In the genomic region with DNA sequence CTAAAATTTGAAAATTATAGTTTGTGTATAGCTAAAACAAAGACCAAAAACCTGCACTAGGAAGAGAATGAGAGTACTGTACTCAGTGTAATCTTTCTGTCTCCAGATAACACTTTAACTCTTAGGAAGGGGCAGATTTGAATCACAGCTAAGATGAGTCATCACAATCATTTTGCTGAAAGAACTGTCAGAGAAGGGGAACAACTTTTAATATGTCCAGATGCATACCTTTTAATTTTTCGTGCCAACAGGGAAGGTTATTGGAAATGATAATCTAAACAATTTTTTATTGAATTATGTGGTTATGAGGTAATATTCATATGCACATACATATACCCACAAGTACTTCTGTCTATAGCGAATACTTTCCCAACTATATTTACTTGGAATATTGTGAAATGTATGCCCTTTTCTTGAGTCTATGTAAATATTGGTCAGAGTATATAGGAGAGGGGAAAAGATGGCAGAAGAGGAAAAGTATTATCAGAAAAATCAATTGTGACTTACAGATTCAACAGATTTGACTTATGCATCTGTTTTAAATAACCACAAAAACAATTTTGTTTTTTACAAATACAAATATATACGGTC, we compare ENCODE assay signal across 17 cellular contexts. TPM values are rescaled to one million over a fixed set of nuclear protein-coding genes. Genes with fewer than 3 reads are reported as not detected.
DNase-seq lines count a peak whose midpoint lies in the region; ATAC-seq and TF ChIP-seq lines count a peak whose summit lies in the region.
"Had no signal": no experiment of that assay in that cellular context is flagged by ENCODE, and none has a peak within 500 bp of the region (broad histone marks: within the 10 kb centered on the region; RNA-seq: fewer than 3 reads in every experiment).

No MANE protein-coding gene starts in this region.

- H3K27ac ChIP-seq in GM23248 = no peak overlapping the region
- no peak overlapping the region for H3K27ac ChIP-seq in hepatocyte
- no peak overlapping the region for H3K27ac ChIP-seq in transverse colon
- H3K27ac ChIP-seq: C4-2B, psoas muscle had no signal

- TF ChIP-seq CTCF in hepatocyte (IDR thresholded peaks at IDR 0.05; ENCODE audit: poor library complexity) (no peak), transverse colon (IDR thresholded peaks at IDR 0.05) (no peak)

- H3K4me3 ChIP-seq in GM23248 (no peak overlapping the region), hepatocyte (no peak overlapping the region), transverse colon (no peak overlapping the region)
- H3K4me3 ChIP-seq: psoas muscle had no signal

- DNase-seq in DMS53 treated with DMSO at 0.1 percent for 48 hours (lab: John Stamatoyannopoulos, UW; ENCODE audit: unreplicated experiment) = peak; percentile 9
- DNase-seq in GM23248 = peak; percentile 27
- DNase-seq in RPMI7951 (ENCODE audit: low read depth) = peak; percentile 26
- peak; percentile 10 for DNase-seq in hepatocyte (ENCODE audit: low spot score)
- no peak for DNase-seq in NCI-H1105 treated with DMSO at 0.1 percent for 48 hours (lab: John Stamatoyannopoulos, UW)
- no peak for DNase-seq in activated CD4-positive, alpha-beta memory T cell treated with anti-CD3 and anti-CD28 coated beads, Interleukin-2, amount 10 ng/mL, durations not matched to agents 7 days and 5 days
- DNase-seq in transverse colon = no peak
- DNase-seq: activated CD8-positive, alpha-beta memory T cell treated with anti-CD3 and anti-CD28 coated beads for 24 hours; activated naive CD4-positive, alpha-beta T cell treated with Interleukin-2 at 50 U/mL for 16 hours; H9; NCI-H2081; psoas muscle; stimulated activated CD4-positive, alpha-beta T cell treated with anti-CD3 and anti-CD28 coated beads, Interleukin-2, amount 100 ng/mL, for 48 hours; stimulated activated naive CD4-positive, alpha-beta T cell had no signal

- no peaks in the 10 kb centered on the region for H3K9me3 ChIP-seq in GM23248 (ENCODE audit: low read depth)
- H3K9me3 ChIP-seq in hepatocyte (ENCODE audit: low read depth) = no peaks in the 10 kb centered on the region
- H3K9me3 ChIP-seq in transverse colon = no peaks in the 10 kb centered on the region
- H3K9me3 ChIP-seq: psoas muscle had no signal

- no peak for ATAC-seq in GM21529 (IDR thresholded peaks at IDR 0.05; ENCODE audit: unreplicated experiment)
- ATAC-seq: psoas muscle had no signal

- H3K4me2 ChIP-seq in GM23248 (ENCODE audit: unreplicated experiment) (no peak overlapping the region), hepatocyte (no peak overlapping the region)

- CTCF ChIA-PET in activated CD4-positive, alpha-beta memory T cell treated with anti-CD3 and anti-CD28 coated beads, Interleukin-2, amount 10 ng/mL, durations not matched to agents 7 days and 5 days (lab: Charles Lee) = no interaction called here

- intact Hi-C loops in transverse colon (cut with DNase I; ENCODE audit: low total_unique reads) = no loop called here

- H3K9me2 ChIP-seq in GM23248 (ENCODE audit: insufficient read depth) (no peaks in the 10 kb centered on the region), hepatocyte (replicated peaks; ENCODE audit: insufficient read depth) (no peaks in the 10 kb centered on the region)

- no peaks in the 10 kb centered on the region for H3K27me3 Mint-ChIP-seq in activated CD4-positive, alpha-beta memory T cell treated with anti-CD3 and anti-CD28 coated beads, Interleukin-2, amount 10 ng/mL, durations not matched to agents 7 days and 5 days

- H3K27me3 ChIP-seq in GM23248 (replicated peaks; ENCODE audit: insufficient read depth) = no peaks in the 10 kb centered on the region
- H3K27me3 ChIP-seq in hepatocyte = no peaks in the 10 kb centered on the region
- no peaks in the 10 kb centered on the region for H3K27me3 ChIP-seq in transverse colon

- H3K4me1 ChIP-seq in GM23248 (ENCODE audit: insufficient read depth) = peaks cover 18% of the 10 kb centered on the region
- H3K4me1 ChIP-seq in hepatocyte (ENCODE audit: insufficient read depth) = no peaks in the 10 kb centered on the region
- H3K4me1 ChIP-seq in transverse colon = no peaks in the 10 kb centered on the region
- H3K4me1 ChIP-seq: psoas muscle had no signal

- no peaks in the 10 kb centered on the region for H4K20me1 ChIP-seq in GM23248 (ENCODE audit: insufficient read depth)
- H4K20me1 ChIP-seq in hepatocyte (ENCODE audit: insufficient read depth, poor library complexity, severe bottlenecking) = no peaks in the 10 kb centered on the region

- no peak overlapping the region for H3K4me3 Mint-ChIP-seq in activated CD4-positive, alpha-beta memory T cell treated with anti-CD3 and anti-CD28 coated beads, Interleukin-2, amount 10 ng/mL, durations not matched to agents 7 days and 5 days
- H3K4me3 Mint-ChIP-seq: H9 had no signal

- TF ChIP-seq EP300 in transverse colon (IDR thresholded peaks at IDR 0.05; ENCODE audit: low read depth) = no peak

- H3K9ac ChIP-seq in GM23248 = no peak overlapping the region

- H3K79me2 ChIP-seq in GM23248 (ENCODE audit: insufficient read depth) (no peaks in the 10 kb centered on the region), hepatocyte (no peaks in the 10 kb centered on the region)

- H2AFZ ChIP-seq in GM23248 (no peak overlapping the region), hepatocyte (no peak overlapping the region)

- H3F3A ChIP-seq in GM23248 (ENCODE audit: insufficient read depth) = peaks cover 19% of the 10 kb centered on the region

- in situ Hi-C loops in GM23248 (cut with MboI) (no loop called here), transverse colon (cut with MboI; ENCODE audit: low pct_ligation_motif_present in 1 of 4, low pct_unique_long_range_greater_than_20kb in 1 of 4, low sequenced_read_pairs in 3 of 4) (no loop called here)

- no peak for TF ChIP-seq POLR2A in transverse colon (IDR thresholded peaks at IDR 0.05)

- whole genome bisulfite sequencing in GM23248 (ENCODE audit: low coverage in 1 of 2, low lambda C conversion rate in 2 of 2, missing lambda C conversion rate in 2 of 2), 2 experiments = 76 to 77% methylated on average over 3 of the region's 3 CpGs
- 79% methylated on average over 3 of the region's 3 CpGs for WGBS in hepatocyte (ENCODE audit: low lambda C conversion rate, missing lambda C conversion rate)
- WGBS in transverse colon (ENCODE audit: low coverage in 1 of 2), 2 donors = 64 to 74% methylated on average over 3 of the region's 3 CpGs

- no peaks in the 10 kb centered on the region for H3K36me3 ChIP-seq in GM23248 (ENCODE audit: low read depth)
- H3K36me3 ChIP-seq in hepatocyte (replicated peaks; ENCODE audit: insufficient read depth, low read depth) = no peaks in the 10 kb centered on the region
- no peaks in the 10 kb centered on the region for H3K36me3 ChIP-seq in transverse colon

- H3K27ac Mint-ChIP-seq in activated CD4-positive, alpha-beta memory T cell treated with anti-CD3 and anti-CD28 coated beads, Interleukin-2, amount 10 ng/mL, durations not matched to agents 7 days and 5 days = no peak overlapping the region
- H3K27ac Mint-ChIP-seq: H9 had no signal

- H3K4me1 Mint-ChIP-seq in activated CD4-positive, alpha-beta memory T cell treated with anti-CD3 and anti-CD28 coated beads, Interleukin-2, amount 10 ng/mL, durations not matched to agents 7 days and 5 days = no peaks in the 10 kb centered on the region

- H3K9me3 Mint-ChIP-seq in activated CD4-positive, alpha-beta memory T cell treated with anti-CD3 and anti-CD28 coated beads, Interleukin-2, amount 10 ng/mL, durations not matched to agents 7 days and 5 days = peaks cover 6% of the 10 kb centered on the region
- H3K9me3 Mint-ChIP-seq: H9 had no signal

- POLR2A ChIA-PET in activated CD4-positive, alpha-beta memory T cell treated with anti-CD3 and anti-CD28 coated beads, Interleukin-2, amount 10 ng/mL, durations not matched to agents 7 days and 5 days (lab: Charles Lee) = no interaction called here

- H3K36me3 Mint-ChIP-seq in activated CD4-positive, alpha-beta memory T cell treated with anti-CD3 and anti-CD28 coated beads, Interleukin-2, amount 10 ng/mL, durations not matched to agents 7 days and 5 days (ENCODE audit: low read depth) = no peaks in the 10 kb centered on the region

RNA-seq across cellular contexts. Expression of gene MUC15, which starts 51.1 kb away (rescaled TPM):
- not detected in 2 replicates for total RNA-seq in GM23248 (2014; rRNA removed; shearing (Covaris generic))
- polyA plus RNA-seq in GM23248 (2016; fragmentation: Nextera tagmentation; extraction: Ambion mirVana) = 0.06 TPM in 1 of 2 replicates, not detected in the other
- total RNA-seq in RPMI7951 (2014; rRNA removed; shearing (Covaris generic)) = 21.5 and 32.3 TPM in 2 replicates
- 0.32 and 0.73 TPM in 2 replicates for total RNA-seq in hepatocyte
- not detected in 2 replicates for polyA plus RNA-seq in hepatocyte
- total RNA-seq in activated CD4-positive, alpha-beta memory T cell treated with anti-CD3 and anti-CD28 coated beads, Interleukin-2, amount 10 ng/mL, durations not matched to agents 7 days and 5 days = not detected
- not detected for total RNA-seq in transverse colon
- total RNA-seq: H9; psoas muscle; T-helper 2 cell treated with Interferon-gamma antibody and Interleukin-4, amounts not matched to agents 100 ng/mL and 5 ng/mL, for 36 hours had no signal
- polyA plus RNA-seq: psoas muscle had no signal

Comparison
In these comparisons a context has a peak if more than half of its experiments do, and no peak if none do; other contexts are left out.
1. DNase-seq: peak in DMS53 treated with DMSO at 0.1 percent for 48 hours (single experiment), GM23248 (single experiment), RPMI7951 (single experiment) and hepatocyte (single experiment); none in NCI-H1105 treated with DMSO at 0.1 percent for 48 hours (single experiment), activated CD4-positive, alpha-beta memory T cell treated with anti-CD3 and anti-CD28 coated beads, Interleukin-2, amount 10 ng/mL, durations not matched to agents 7 days and 5 days (single experiment) and transverse colon (single experiment).
2. RNA of gene MUC15, which starts 51.1 kb away (total RNA-seq): 21.5 to 32.3 TPM in RPMI7951; 0.32 to 0.73 TPM in hepatocyte, not detected in GM23248, not detected in activated CD4-positive, alpha-beta memory T cell treated with anti-CD3 and anti-CD28 coated beads, Interleukin-2, amount 10 ng/mL, durations not matched to agents 7 days and 5 days and not detected in transverse colon; every median in the first group is over 10 times any median in the second.